ENCODE assay signal across 8 cellular contexts in genomic region chr1:27031235-27032118, GRCh38. TPM values are rescaled to one million over a fixed set of nuclear protein-coding genes. Genes with fewer than 3 reads are reported as not detected.
DNase-seq lines count a peak whose midpoint lies in the region; ATAC-seq, FAIRE-seq and TF ChIP-seq lines count a peak whose summit lies in the region.

No MANE protein-coding gene starts in this region.

- CTCF ChIA-PET in CD8-positive, alpha-beta memory T cell (lab: Charles Lee) = interaction anchor here (1.1 kb wide), 1 partner anchor 14 kb away, joined by 3 read pairs; no protein-coding TSS in a partner anchor

- WGBS in ectodermal cell, 2 experiments = 37 to 47% methylated on average over 41 to 42 of the region's 43 CpGs

- intact Hi-C loops in lower lobe of right lung (cut with DNase I) = no loop called here

- ATAC-seq in lower lobe of right lung = peak; percentile 86 to 90
- no peak for ATAC-seq in HG02588 (IDR thresholded peaks at IDR 0.05; ENCODE audit: unreplicated experiment)
- no peak for ATAC-seq in HG03457 (IDR thresholded peaks at IDR 0.05; ENCODE audit: unreplicated experiment)

- no peak overlapping the region for H3K27ac Mint-ChIP-seq in CD8-positive, alpha-beta memory T cell

- H3K4me3 ChIP-seq in AG10803 (ENCODE audit: low read length) (peak overlapping the region; percentile 45), ectodermal cell (ENCODE audit: insufficient read depth, low read depth, low read length) (peak overlapping the region; percentile 11), lower lobe of right lung (peak overlapping the region; percentile 48)
- H3K4me3 ChIP-seq in CD8-positive, alpha-beta memory T cell (ENCODE audit: low read length) = no peak overlapping the region

- peak; percentile 63 for FAIRE-seq in urothelium cell line (lab: Jason Lieb, UNC)

- H3K36me3 ChIP-seq in ectodermal cell (ENCODE audit: control insufficient read depth, insufficient read depth, low read length) (no peaks in the 10 kb centered on the region), lower lobe of right lung (no peaks in the 10 kb centered on the region)
- H3K36me3 ChIP-seq in CD8-positive, alpha-beta memory T cell (ENCODE audit: insufficient read depth, low read length) = no peaks in the 10 kb centered on the region

- H3K4me3 Mint-ChIP-seq in CD8-positive, alpha-beta memory T cell = peak overlapping the region in 1 of 7 donors; percentile 54

- no peaks in the 10 kb centered on the region for H3K9me3 ChIP-seq in ectodermal cell (ENCODE audit: control insufficient read depth, low read length)
- no peaks in the 10 kb centered on the region for H3K9me3 ChIP-seq in lower lobe of right lung
- H3K9me3 ChIP-seq in CD8-positive, alpha-beta memory T cell (ENCODE audit: low read length) = no peaks in the 10 kb centered on the region

- no peak for TF ChIP-seq CTCF in AG10803 (conservative IDR thresholded peaks at IDR 0.05; ENCODE audit: low read length)
- no peak for TF ChIP-seq CTCF in lower lobe of right lung (IDR thresholded peaks at IDR 0.05)

- DNase-seq in AG10803 (ENCODE audit: low read depth) (peak; percentile 76), NCI-H2107 (lab: John Stamatoyannopoulos, UW) (peak; percentile 73), lower lobe of right lung (peak; percentile 87), urothelium cell line (ENCODE audit: low spot score) (peak; percentile 86)
- DNase-seq in CD8-positive, alpha-beta memory T cell = no peak

- peaks cover 19% of the 10 kb centered on the region in 2 donors for H3K27me3 Mint-ChIP-seq in CD8-positive, alpha-beta memory T cell

- H3K4me1 Mint-ChIP-seq in CD8-positive, alpha-beta memory T cell = no peaks in the 10 kb centered on the region

- H3K27me3 ChIP-seq in ectodermal cell (ENCODE audit: control insufficient read depth, insufficient read depth, low read length, poor library complexity, severe bottlenecking) (no peaks in the 10 kb centered on the region), lower lobe of right lung (ENCODE audit: low read depth) (no peaks in the 10 kb centered on the region)
- no peaks in the 10 kb centered on the region for H3K27me3 ChIP-seq in CD8-positive, alpha-beta memory T cell (ENCODE audit: insufficient read depth, low read length, poor library complexity, severe bottlenecking)

- no peaks in the 10 kb centered on the region for H3K9me3 Mint-ChIP-seq in CD8-positive, alpha-beta memory T cell

- no peak overlapping the region for H3K27ac ChIP-seq in ectodermal cell (ENCODE audit: insufficient read depth, low read depth, low read length, poor library complexity, severe bottlenecking)
- H3K27ac ChIP-seq in lower lobe of right lung = peak overlapping the region; percentile 82
- no peak overlapping the region for H3K27ac ChIP-seq in CD8-positive, alpha-beta memory T cell (ENCODE audit: low read depth, low read length)

- POLR2A ChIA-PET in CD8-positive, alpha-beta memory T cell (lab: Charles Lee) = interaction anchor here (0.6 kb wide), 1 partner anchor 65 kb away, joined by 5 read pairs; no protein-coding TSS in a partner anchor

- peaks cover 22% of the 10 kb centered on the region for H3K4me1 ChIP-seq in ectodermal cell (ENCODE audit: control insufficient read depth, insufficient read depth, low read length)
- peaks cover 33% of the 10 kb centered on the region for H3K4me1 ChIP-seq in lower lobe of right lung
- H3K4me1 ChIP-seq in CD8-positive, alpha-beta memory T cell (ENCODE audit: insufficient read depth, low read length) = no peaks in the 10 kb centered on the region

- no peaks in the 10 kb centered on the region for H3K36me3 Mint-ChIP-seq in CD8-positive, alpha-beta memory T cell

RNA-seq across cellular contexts. Expression of gene TENT5B, which starts 18.8 kb away (rescaled TPM):
- polyA plus RNA-seq in ectodermal cell (2013, experiment 1 of 4) = 9.1 TPM
- polyA plus RNA-seq in ectodermal cell (2013, experiment 2 of 4) = 13.5 TPM
- polyA plus RNA-seq in ectodermal cell (2013, experiment 3 of 4) = 7.3 TPM
- 8.2 TPM for polyA plus RNA-seq in ectodermal cell (2013, experiment 4 of 4)
- total RNA-seq in lower lobe of right lung = 21.1 TPM
- not detected for total RNA-seq in CD8-positive, alpha-beta memory T cell
- polyA plus RNA-seq in CD8-positive, alpha-beta memory T cell = not detected

RNA-seq across cellular contexts. Expression of gene TRNP1, which starts 38.0 kb away (rescaled TPM):
- 1.4 TPM for polyA plus RNA-seq in ectodermal cell (2013, experiment 1 of 4)
- 1.8 TPM for polyA plus RNA-seq in ectodermal cell (2013, experiment 2 of 4)
- polyA plus RNA-seq in ectodermal cell (2013, experiment 3 of 4) = 1.8 TPM
- 2.3 TPM for polyA plus RNA-seq in ectodermal cell (2013, experiment 4 of 4)
- 15.3 TPM for total RNA-seq in lower lobe of right lung
- 1 to 10 TPM in 1 of 2 experiments, under 1 TPM in 1; 0.73 to 1.2 TPM for total RNA-seq in CD8-positive, alpha-beta memory T cell
- not detected for polyA plus RNA-seq in CD8-positive, alpha-beta memory T cell

Comparison
In these comparisons a context has a peak if more than half of its experiments do, and no peak if none do; other contexts are left out.
1. DNase-seq: peak in AG10803 (single experiment), NCI-H2107 (single experiment), lower lobe of right lung (single experiment) and urothelium cell line (single experiment); none in CD8-positive, alpha-beta memory T cell (0 of 5).
2. ATAC-seq: peak in lower lobe of right lung (2 of 2); none in HG02588 (single experiment) and HG03457 (single experiment).
3. RNA of gene TENT5B, which starts 18.8 kb away (total RNA-seq): 21.1 TPM in lower lobe of right lung (single experiment); not detected in CD8-positive, alpha-beta memory T cell; every median in the first group is over 10 times any median in the second.